In genomic region chrX:74133156-74133796, GRCh38 we compare ENCODE assay signal across 8 cellular contexts.
A peak's percentile ranks its signal among the peaks of the same experiment; 100 is the strongest.
DNase-seq lines count a peak whose midpoint lies in the region; ATAC-seq, FAIRE-seq and TF ChIP-seq lines count a peak whose summit lies in the region.

No MANE protein-coding gene starts in this region.

- no peaks in the 10 kb centered on the region for H3K4me1 ChIP-seq in parathyroid adenoma

- H3K27ac ChIP-seq in 22Rv1 = no peak overlapping the region
- no peak overlapping the region for H3K27ac ChIP-seq in VCaP
- no peak overlapping the region for H3K27ac ChIP-seq in parathyroid adenoma

- H3K4me2 ChIP-seq in parathyroid adenoma (ENCODE audit: low read length) = no peak overlapping the region

- peak; percentile 95 for FAIRE-seq in G401.6 (lab: Jason Lieb, UNC)

- peak; percentile 82 for ATAC-seq in HG02571 (IDR thresholded peaks at IDR 0.05; ENCODE audit: unreplicated experiment)

- no peaks in the 10 kb centered on the region for H3K36me3 ChIP-seq in parathyroid adenoma (ENCODE audit: control insufficient read depth, insufficient read depth, low read length)

- TF ChIP-seq CTCF in 22Rv1 (IDR thresholded peaks at IDR 0.05) (peak; percentile 54), VCaP (conservative IDR thresholded peaks at IDR 0.05) (peak; percentile 66), parathyroid adenoma (IDR thresholded peaks at IDR 0.05) (peak; percentile 55)

- DNase-seq in NCI-H2081 treated with DMSO at 0.1 percent for 48 hours (lab: John Stamatoyannopoulos, UW) (peak; percentile 17), germinal center (ENCODE audit: low spot score) (peak; percentile 14)
- DNase-seq in stimulated activated CD4-positive, alpha-beta T cell treated with anti-CD3 and anti-CD28 coated beads, Interleukin-12 subunit alpha, Interleukin-12 subunit beta, amount 100 ng/mL, for 4 hours = no peak

- no peak overlapping the region for H2AFZ ChIP-seq in parathyroid adenoma

- H3K27me3 ChIP-seq in parathyroid adenoma (ENCODE audit: control insufficient read depth, insufficient read depth, low read length) = no peaks in the 10 kb centered on the region

- no peaks in the 10 kb centered on the region for H3K79me2 ChIP-seq in parathyroid adenoma

- no peak overlapping the region for H3K9ac ChIP-seq in parathyroid adenoma

- H3K4me3 ChIP-seq in parathyroid adenoma (ENCODE audit: low read depth, low read length) = no peak overlapping the region

- no peaks in the 10 kb centered on the region for H3K9me3 ChIP-seq in parathyroid adenoma (ENCODE audit: control insufficient read depth, low read length)
